ENCODE assay signal across 1 cellular context in the genomic region with DNA sequence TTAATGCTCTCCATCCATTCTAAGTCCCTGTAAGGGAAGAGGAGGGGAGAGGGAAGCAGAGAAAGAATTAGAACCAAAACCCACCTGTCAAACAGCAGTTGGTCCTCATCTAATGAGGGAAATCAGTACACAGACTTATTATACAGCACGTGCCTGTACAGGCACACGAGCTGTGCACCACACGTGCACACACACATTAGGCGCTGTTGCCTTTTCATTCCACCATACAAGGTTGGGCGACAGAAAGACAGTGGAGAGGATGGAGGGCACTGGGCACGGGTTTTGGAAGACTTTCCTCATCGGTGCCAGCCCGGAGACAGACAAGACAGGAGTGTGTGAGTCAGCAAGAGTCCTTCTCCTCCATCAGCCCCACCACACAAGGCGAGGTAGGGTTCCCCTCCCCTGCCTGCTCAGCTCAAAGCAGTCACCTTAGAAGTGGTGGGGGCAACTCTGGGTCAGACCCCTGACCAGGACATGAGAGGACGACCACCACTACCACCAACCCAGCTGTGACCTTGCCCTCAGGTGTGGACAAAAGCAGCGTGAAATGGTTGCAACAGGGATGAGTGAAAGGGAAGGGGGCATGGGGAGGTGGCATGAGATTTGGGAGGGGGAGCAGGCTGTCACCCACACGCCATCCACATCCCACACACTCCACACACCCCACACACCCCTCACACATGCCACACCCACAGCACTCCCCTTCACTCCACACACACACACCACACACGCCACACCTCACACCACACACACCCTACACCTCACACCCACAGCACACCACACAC.
TF ChIP-seq lines count a peak whose summit lies in the region.

No MANE protein-coding gene starts in this region.

TF ChIP-seq in IMR-90, 13 proteins besides CTCF, POLR2A, EP300 and RAD21:
- TF ChIP-seq RFX5 (IDR thresholded peaks at IDR 0.05; ENCODE audit: low read depth, low read length): no peak
- no peak for TF ChIP-seq MXI1 (IDR thresholded peaks at IDR 0.05; ENCODE audit: borderline replicate concordance, low read depth, low read length)
- 0 out of 2 replicates have a peak, but pooled peaks have one; percentile 2 for TF ChIP-seq BHLHE40 (IDR thresholded peaks at IDR 0.05; ENCODE audit: low read depth, low read length)
- TF ChIP-seq MAZ (IDR thresholded peaks at IDR 0.05; ENCODE audit: borderline replicate concordance, low read depth, low read length): no peak
- no peak for TF ChIP-seq NFE2L2 (IDR thresholded peaks at IDR 0.05; ENCODE audit: low read depth, low read length)
